In genomic region chr12:59149995-59150642, GRCh38 we compare ENCODE assay signal across 9 cellular contexts.
DNase-seq lines count a peak whose midpoint lies in the region; ATAC-seq and TF ChIP-seq lines count a peak whose summit lies in the region.
"Had no signal": no experiment of that assay in that cellular context is flagged by ENCODE, and none has a peak within 500 bp of the region (broad histone marks: within the 10 kb centered on the region; RNA-seq: fewer than 3 reads in every experiment).

No MANE protein-coding gene starts in this region.

- peaks cover 13% of the 10 kb centered on the region; the same call in 1 of the 2 replicates for H3K36me3 Mint-ChIP-seq in HFFc6 (ENCODE audit: low read depth)
- H3K36me3 Mint-ChIP-seq: natural killer cell treated with Interleukin-12 subunit alpha and Interleukin-12 subunit beta and Interleukin-15 and Interleukin-18, amount 100 ng/mL, for 72 hours had no signal

- H3K4me3 Mint-ChIP-seq in HFFc6: no peak overlapping the region
- H3K4me3 Mint-ChIP-seq: natural killer cell treated with Interleukin-12 subunit alpha and Interleukin-12 subunit beta and Interleukin-15 and Interleukin-18, amount 100 ng/mL, for 72 hours had no signal

- no peak overlapping the region; the same call in 1 of the 2 replicates for H3K27ac Mint-ChIP-seq in HFFc6
- H3K27ac Mint-ChIP-seq: natural killer cell treated with Interleukin-12 subunit alpha and Interleukin-12 subunit beta and Interleukin-15 and Interleukin-18, amount 100 ng/mL, for 72 hours had no signal

- H3K4me1 Mint-ChIP-seq in HFFc6 (ENCODE audit: low read depth): peaks cover 31% of the 10 kb centered on the region

- CTCF ChIA-PET in Panc1 (lab: Charles Lee): interaction anchor here (0.6 to 1.0 kb wide), 2 partner anchors 803 to 811 kb away, joined by 3 to 5 read pairs; no protein-coding TSS in a partner anchor

- H3K4me1 ChIP-seq in Panc1 (ENCODE audit: control insufficient read depth, insufficient read depth, low read length): no peaks in the 10 kb centered on the region

- H3K9me3 Mint-ChIP-seq in HFFc6: peaks cover 14% of the 10 kb centered on the region
- H3K9me3 Mint-ChIP-seq: natural killer cell treated with Interleukin-12 subunit alpha and Interleukin-12 subunit beta and Interleukin-15 and Interleukin-18, amount 100 ng/mL, for 72 hours had no signal

- DNase-seq in ACHN (peak; percentile 93), HFFc6 (peak; percentile 85), M059J (ENCODE audit: low read depth) (peak; percentile 78), Panc1 (ENCODE audit: low read depth, low spot score) (peak; percentile 71), coronary artery (ENCODE audit: low spot score) (no peak), lung microvascular endothelial cell (ENCODE audit: low read depth in 2 of 2) (peak; percentile 86 to 90), UCSD-AML1 (lab: John Stamatoyannopoulos, UW; ENCODE audit: unreplicated experiment) (no peak)

- no TSS peak for BruUV-seq in Panc1 (replicated peaks; lab: Mats Ljungman, UMichigan)

- TF ChIP-seq CTCF in GM12875 (IDR thresholded peaks at IDR 0.05; ENCODE audit: borderline replicate concordance, insufficient read depth, low read depth, low read length) (peak; percentile 76), HFFc6 (IDR thresholded peaks at IDR 0.05) (peak; percentile 97), Panc1 (IDR thresholded peaks at IDR 0.05) (peak; percentile 77; the same call in 1 of the 2 replicates), coronary artery (IDR thresholded peaks at IDR 0.05) (peak; percentile 70)

- H3K27me3 Mint-ChIP-seq in HFFc6 (ENCODE audit: insufficient read depth): no peaks in the 10 kb centered on the region
- H3K27me3 Mint-ChIP-seq: natural killer cell treated with Interleukin-12 subunit alpha and Interleukin-12 subunit beta and Interleukin-15 and Interleukin-18, amount 100 ng/mL, for 72 hours had no signal

- no peak overlapping the region for H3K27ac ChIP-seq in Panc1 (ENCODE audit: low read length)
- H3K27ac ChIP-seq in coronary artery: no peak overlapping the region

- POLR2A ChIA-PET in Panc1 (lab: Charles Lee): no interaction called here

- H3K36me3 ChIP-seq in Panc1 (ENCODE audit: control insufficient read depth, insufficient read depth, low read length): no peaks in the 10 kb centered on the region; the same call in 1 of the 2 replicates

- no peaks in the 10 kb centered on the region for H3K27me3 ChIP-seq in Panc1 (ENCODE audit: control insufficient read depth, insufficient read depth, low read length)

- peak; percentile 89 for ATAC-seq in Panc1

- 0 out of 2 replicates have a peak, but pooled peaks cover 4% of the 10 kb centered on the region for H3K9me3 ChIP-seq in Panc1 (ENCODE audit: control insufficient read depth, insufficient read depth, low read depth, low read length)

- H3K4me3 ChIP-seq in GM12875 (ENCODE audit: low read depth, low read length) (no peak overlapping the region), Panc1 (ENCODE audit: low read depth in 2 of 2, low read length in 2 of 2) (no peak overlapping the region), coronary artery (no peak overlapping the region)

- in situ Hi-C loops in ACHN (cut with HindIII; ENCODE audit: low pct_ligation_motif_present, low pct_unique_long_range_greater_than_20kb, low sequenced_read_pairs) (no loop called here), Panc1 (cut with HindIII; ENCODE audit: low pct_unique_long_range_greater_than_20kb, low sequenced_read_pairs) (no loop called here)

- intact Hi-C loops in Panc1 (cut with micrococcal nuclease; ENCODE audit: unreplicated experiment): loop anchor here (1.0 to 5.0 kb wide), 3 partner anchors 37 to 803 kb away; no protein-coding TSS in a partner anchor

Comparison
In these comparisons a context has a peak if more than half of its experiments do, and no peak if none do; other contexts are left out.
1. DNase-seq: peak in ACHN (single experiment), HFFc6 (single experiment), M059J (single experiment), Panc1 (single experiment) and lung microvascular endothelial cell (2 of 2); none in coronary artery (single experiment) and UCSD-AML1 (single experiment).
2. Peak in every context shown above with its lines, with median percentiles within 50 percentile points of each other: CTCF ChIP-seq.